10 cellular contexts compared by ENCODE assay signal in genomic region chr1:67771152-67771551, GRCh38.
DNase-seq lines count a peak whose midpoint lies in the region; ATAC-seq and TF ChIP-seq lines count a peak whose summit lies in the region.
"Had no signal": no experiment of that assay in that cellular context is flagged by ENCODE, and none has a peak within 500 bp of the region (broad histone marks: within the 10 kb centered on the region; RNA-seq: fewer than 3 reads in every experiment).

No MANE protein-coding gene starts in this region.

- H3K4me3 ChIP-seq in body of pancreas (no peak overlapping the region), right lobe of liver (no peak overlapping the region)

- intact Hi-C loops in body of pancreas (cut with DNase I) (no loop called here), right lobe of liver (cut with DNase I) (loop anchor here in 1 of 2 donors (10.0 kb wide), 1 partner anchor 64 kb away; the partner anchor contains the start of gene GNG12), posterior cingulate gyrus (cut with DNase I) (no loop called here)

- H3K9me3 ChIP-seq in body of pancreas (no peaks in the 10 kb centered on the region), right lobe of liver (no peaks in the 10 kb centered on the region)

- H3K36me3 ChIP-seq in body of pancreas (replicated peaks in 1 of 2; ENCODE audit: insufficient read depth in 1 of 2, low read depth in 2 of 2) (no peaks in the 10 kb centered on the region), right lobe of liver (no peaks in the 10 kb centered on the region)

- in situ Hi-C loops in KBM-7 (cut with MboI; ENCODE audit: low pct_unique_long_range_greater_than_20kb, low sequenced_read_pairs): no loop called here

- DNase-seq in KBM-7 (peak; percentile 15), body of pancreas (peak; percentile 74 to 88 (median 84)), right lobe of liver (no peak), NCI-H2107 treated with DMSO at 0.1 percent for 48 hours (lab: John Stamatoyannopoulos, UW; ENCODE audit: unreplicated experiment) (no peak), NCI-H446 (lab: John Stamatoyannopoulos, UW) (no peak), posterior cingulate gyrus (no peak)
- no peak for DNase-seq in activated T-cell treated with anti-CD3 and anti-CD28 coated beads, Interleukin-2, amount 50 U/mL, for 48 hours
- DNase-seq: activated naive CD4-positive, alpha-beta T cell treated with anti-CD3 and anti-CD28 coated beads, Interleukin-2, amount 10 ng/mL, durations not matched to agents 7 days and 5 days; NCI-H345 had no signal

- 54 to 57% methylated on average over 6 of the region's 6 CpGs for WGBS in body of pancreas, 2 donors
- WGBS in right lobe of liver (ENCODE audit: insufficient coverage, low coverage, low lambda C conversion rate, missing lambda C conversion rate): 75% methylated on average over 2 of the region's 6 CpGs

- H3K27ac ChIP-seq in C4-2B: no peak overlapping the region
- H3K27ac ChIP-seq in body of pancreas: no peak overlapping the region
- no peak overlapping the region for H3K27ac ChIP-seq in right lobe of liver

- TF ChIP-seq CTCF in C4-2B (conservative IDR thresholded peaks at IDR 0.05) (peak; percentile 79), body of pancreas (IDR thresholded peaks at IDR 0.05) (peak in 4 of 7 experiments; percentile 43 to 61 (median 51)), right lobe of liver (IDR thresholded peaks at IDR 0.05) (peak in 3 of 4 donors; percentile 7 to 20 (median 12))

- TF ChIP-seq POLR2A in body of pancreas (IDR thresholded peaks at IDR 0.05) (no peak), right lobe of liver (IDR thresholded peaks at IDR 0.05) (no peak)

- ATAC-seq in body of pancreas (peak; percentile 91), right lobe of liver (peak in 3 of 4 donors; percentile 10 to 41 (median 20))

- H3K27me3 ChIP-seq in body of pancreas: no peaks in the 10 kb centered on the region
- no peaks in the 10 kb centered on the region for H3K27me3 ChIP-seq in right lobe of liver

- peaks cover 16% of the 10 kb centered on the region for H3K4me1 ChIP-seq in body of pancreas
- no peaks in the 10 kb centered on the region for H3K4me1 ChIP-seq in right lobe of liver

Comparison
In these comparisons a context has a peak if more than half of its experiments do, and no peak if none do; other contexts are left out.
1. CTCF ChIP-seq: peak in every context shown above with its lines; median percentile 79 in C4-2B; 51 in body of pancreas; 12 in right lobe of liver.
2. DNase-seq: peak in KBM-7 (single experiment) and body of pancreas (4 of 4); none in right lobe of liver (0 of 3), NCI-H2107 treated with DMSO at 0.1 percent for 48 hours (single experiment), NCI-H446 (0 of 2), posterior cingulate gyrus (0 of 10) and activated T-cell treated with anti-CD3 and anti-CD28 coated beads, Interleukin-2, amount 50 U/mL, for 48 hours (0 of 2).